19 cellular contexts compared by ENCODE assay signal in the genomic region with DNA sequence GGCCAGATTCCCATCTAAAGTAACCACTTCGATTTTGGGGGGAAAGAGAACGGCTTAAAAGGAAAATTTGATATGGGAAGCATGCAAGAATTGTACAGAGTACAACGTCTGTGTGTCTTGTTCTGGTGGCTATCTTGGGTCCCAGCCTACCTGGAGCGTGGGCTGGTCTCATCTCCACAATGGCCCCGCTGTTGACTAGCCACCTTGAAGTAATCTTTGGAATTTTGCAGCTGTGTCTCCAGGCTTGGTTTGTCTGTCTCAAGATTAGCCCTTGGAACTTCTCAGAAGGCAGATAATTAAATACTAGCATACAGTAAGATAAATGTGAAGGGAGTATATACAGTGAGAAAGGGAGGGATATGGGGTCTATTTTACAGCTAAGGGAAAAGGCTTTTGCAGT. TPM values are rescaled to one million over a fixed set of nuclear protein-coding genes. Genes with fewer than 3 reads are reported as not detected.
A peak's percentile ranks its signal among the peaks of the same experiment; 100 is the strongest.
DNase-seq lines count a peak whose midpoint lies in the region; ATAC-seq, FAIRE-seq and TF ChIP-seq lines count a peak whose summit lies in the region.
"Had no signal": no experiment of that assay in that cellular context is flagged by ENCODE, and none has a peak within 500 bp of the region (broad histone marks: within the 10 kb centered on the region; RNA-seq: fewer than 3 reads in every experiment).

No MANE protein-coding gene starts in this region.

- H3K9me3 Mint-ChIP-seq in activated CD4-positive, alpha-beta T cell treated with anti-CD3 and anti-CD28 coated beads, Interleukin-2, amount 10 ng/mL, durations not matched to agents 24 days and 14 days, result no peaks in the 10 kb centered on the region
- no peaks in the 10 kb centered on the region for H3K9me3 Mint-ChIP-seq in CD8-positive, alpha-beta T cell
- no peaks in the 10 kb centered on the region for H3K9me3 Mint-ChIP-seq in activated T-helper 1 cell treated with anti-CD3 and anti-CD28 coated beads, Interleukin-12 subunit alpha, Interleukin-12 subunit beta, Interleukin-2, Interleukin-4 antibody, amounts not matched to agents 30 ng/mL and 10 ng/mL and 1 ng/mL, durations not matched to agents 14 hours and 24 hours and 36 hours
- no peaks in the 10 kb centered on the region for H3K9me3 Mint-ChIP-seq in naive thymus-derived CD8-positive, alpha-beta T cell

- TF ChIP-seq CTCF in CD8-positive, alpha-beta T cell (IDR thresholded peaks at IDR 0.05), result no peak

- DNase-seq in activated CD4-positive, alpha-beta T cell treated with anti-CD3 and anti-CD28 coated beads, Interleukin-2, amount 10 ng/mL, durations not matched to agents 24 days and 14 days, result no peak
- no peak for DNase-seq in activated CD4-positive, alpha-beta T cell treated with anti-CD3 and anti-CD28 coated beads for 1 hour
- no peak for DNase-seq in CD8-positive, alpha-beta T cell
- DNase-seq in activated T-helper 1 cell treated with anti-CD3 and anti-CD28 coated beads, Interleukin-12 subunit alpha, Interleukin-12 subunit beta, Interleukin-2, Interleukin-4 antibody, amounts not matched to agents 30 ng/mL and 10 ng/mL and 1 ng/mL, durations not matched to agents 14 hours and 24 hours and 36 hours (ENCODE audit: low spot score), result no peak
- DNase-seq in naive thymus-derived CD8-positive, alpha-beta T cell, result no peak
- DNase-seq in NCI-H1417 treated with DMSO at 0.1 percent for 48 hours (lab: John Stamatoyannopoulos, UW) (no peak), small intestine (no peak), GDM1 (lab: John Stamatoyannopoulos, UW) (no peak)
- DNase-seq: ACHN; activated T-cell treated with anti-CD3 and anti-CD28 coated beads for 4 hours; anterior cingulate cortex; mesendoderm; NCI-H187; nucleus accumbens; right cardiac atrium; Right ventricle myocardium superior; stimulated activated CD4-positive, alpha-beta T cell treated with anti-CD3 and anti-CD28 coated beads, Interleukin-1b, Interleukin-23, amount 100 ng/mL, for 48 hours; substantia nigra had no signal

- peak overlapping the region; percentile 22 for H3K4me3 Mint-ChIP-seq in activated CD4-positive, alpha-beta T cell treated with anti-CD3 and anti-CD28 coated beads, Interleukin-2, amount 10 ng/mL, durations not matched to agents 24 days and 14 days
- no peak overlapping the region for H3K4me3 Mint-ChIP-seq in CD8-positive, alpha-beta T cell
- H3K4me3 Mint-ChIP-seq in activated T-helper 1 cell treated with anti-CD3 and anti-CD28 coated beads, Interleukin-12 subunit alpha, Interleukin-12 subunit beta, Interleukin-2, Interleukin-4 antibody, amounts not matched to agents 30 ng/mL and 10 ng/mL and 1 ng/mL, durations not matched to agents 14 hours and 24 hours and 36 hours, result peak overlapping the region; percentile 47
- H3K4me3 Mint-ChIP-seq in naive thymus-derived CD8-positive, alpha-beta T cell, result peak overlapping the region in 9 of 10 donors; percentile 45 to 92 (median 61)

- H3K4me3 ChIP-seq in CD8-positive, alpha-beta T cell (ENCODE audit: low read depth, low read length), result no peak overlapping the region
- no peak overlapping the region for H3K4me3 ChIP-seq in small intestine (ENCODE audit: low read depth in 1 of 2, low read length in 2 of 2)

- H3K4me1 ChIP-seq in CD8-positive, alpha-beta T cell (ENCODE audit: insufficient read depth, low read length), result peaks cover 37% of the 10 kb centered on the region
- H3K4me1 ChIP-seq in small intestine (ENCODE audit: control insufficient read depth in 2 of 2, insufficient read depth in 1 of 2, low read depth in 1 of 2, low read length in 1 of 2), result peaks cover 0 to 4% of the 10 kb centered on the region in 2 donors

- WGBS in small intestine, 3 donors, result 93 to 95% (median 94%) methylated on average over 5 of the region's 5 CpGs

- peaks cover 27% of the 10 kb centered on the region for H3K36me3 Mint-ChIP-seq in activated CD4-positive, alpha-beta T cell treated with anti-CD3 and anti-CD28 coated beads, Interleukin-2, amount 10 ng/mL, durations not matched to agents 24 days and 14 days (ENCODE audit: low read depth)
- peaks cover 22% of the 10 kb centered on the region for H3K36me3 Mint-ChIP-seq in CD8-positive, alpha-beta T cell
- H3K36me3 Mint-ChIP-seq in activated T-helper 1 cell treated with anti-CD3 and anti-CD28 coated beads, Interleukin-12 subunit alpha, Interleukin-12 subunit beta, Interleukin-2, Interleukin-4 antibody, amounts not matched to agents 30 ng/mL and 10 ng/mL and 1 ng/mL, durations not matched to agents 14 hours and 24 hours and 36 hours (ENCODE audit: low read depth), result peaks cover 18% of the 10 kb centered on the region
- peaks cover 0 to 17% (median 4%) of the 10 kb centered on the region in 3 donors for H3K36me3 Mint-ChIP-seq in naive thymus-derived CD8-positive, alpha-beta T cell

- no peak for ATAC-seq in CD8-positive, alpha-beta T cell
- ATAC-seq in naive thymus-derived CD8-positive, alpha-beta T cell, result no peak

- H3K9me3 ChIP-seq in CD8-positive, alpha-beta T cell (ENCODE audit: low read length), result no peaks in the 10 kb centered on the region
- H3K9me3 ChIP-seq in small intestine (ENCODE audit: control insufficient read depth, low read depth), result no peaks in the 10 kb centered on the region
- H3K9me3 ChIP-seq: vagina had no signal

- no peak for FAIRE-seq in small intestine (lab: Jason Lieb, UNC)

- intact Hi-C loops in activated CD4-positive, alpha-beta T cell treated with anti-CD3 and anti-CD28 coated beads, Interleukin-2, amount 10 ng/mL, durations not matched to agents 24 days and 14 days (cut with micrococcal nuclease), result loop anchor here (5.0 kb wide), 2 partner anchors 225 to 270 kb away; a partner anchor contains a TSS
- intact Hi-C loops in CD8-positive, alpha-beta T cell (cut with DNase I, micrococcal nuclease), result loop anchor here (2.0 to 10.0 kb wide), 13 partner anchors 185 to 1580 kb away; a partner anchor contains a TSS
- intact Hi-C loops in activated T-helper 1 cell treated with anti-CD3 and anti-CD28 coated beads, Interleukin-12 subunit alpha, Interleukin-12 subunit beta, Interleukin-2, Interleukin-4 antibody, amounts not matched to agents 30 ng/mL and 10 ng/mL and 1 ng/mL, durations not matched to agents 14 hours and 24 hours and 36 hours (cut with micrococcal nuclease), result loop anchor here (5.0 to 10.0 kb wide), 6 partner anchors 55 to 1580 kb away; a partner anchor contains a TSS

- H3K4me1 Mint-ChIP-seq in activated CD4-positive, alpha-beta T cell treated with anti-CD3 and anti-CD28 coated beads, Interleukin-2, amount 10 ng/mL, durations not matched to agents 24 days and 14 days, result peaks cover 39% of the 10 kb centered on the region
- H3K4me1 Mint-ChIP-seq in CD8-positive, alpha-beta T cell (ENCODE audit: low read depth), result peaks cover 37% of the 10 kb centered on the region
- peaks cover 47% of the 10 kb centered on the region for H3K4me1 Mint-ChIP-seq in activated T-helper 1 cell treated with anti-CD3 and anti-CD28 coated beads, Interleukin-12 subunit alpha, Interleukin-12 subunit beta, Interleukin-2, Interleukin-4 antibody, amounts not matched to agents 30 ng/mL and 10 ng/mL and 1 ng/mL, durations not matched to agents 14 hours and 24 hours and 36 hours (ENCODE audit: low read depth)
- peaks cover 15 to 52% (median 45%) of the 10 kb centered on the region in 4 donors for H3K4me1 Mint-ChIP-seq in naive thymus-derived CD8-positive, alpha-beta T cell

- no peaks in the 10 kb centered on the region for H3K27me3 ChIP-seq in CD8-positive, alpha-beta T cell (ENCODE audit: insufficient read depth, low read length)
- no peaks in the 10 kb centered on the region for H3K27me3 ChIP-seq in small intestine (ENCODE audit: control insufficient read depth in 2 of 2, insufficient read depth in 2 of 2, low read length in 2 of 2)
- H3K27me3 ChIP-seq: vagina had no signal

- no peak overlapping the region for H3K27ac Mint-ChIP-seq in activated CD4-positive, alpha-beta T cell treated with anti-CD3 and anti-CD28 coated beads, Interleukin-2, amount 10 ng/mL, durations not matched to agents 24 days and 14 days
- H3K27ac Mint-ChIP-seq in CD8-positive, alpha-beta T cell, result peak overlapping the region; percentile 4
- H3K27ac Mint-ChIP-seq in activated T-helper 1 cell treated with anti-CD3 and anti-CD28 coated beads, Interleukin-12 subunit alpha, Interleukin-12 subunit beta, Interleukin-2, Interleukin-4 antibody, amounts not matched to agents 30 ng/mL and 10 ng/mL and 1 ng/mL, durations not matched to agents 14 hours and 24 hours and 36 hours, result no peak overlapping the region
- H3K27ac Mint-ChIP-seq in naive thymus-derived CD8-positive, alpha-beta T cell, result peak overlapping the region in 3 of 10 donors; percentile 7 to 50 (median 11)

- CTCF ChIA-PET in CD8-positive, alpha-beta T cell (lab: Charles Lee), result no interaction called here

- H3K27ac ChIP-seq in CD8-positive, alpha-beta T cell (ENCODE audit: low read depth, low read length), result no peak overlapping the region
- no peak overlapping the region for H3K27ac ChIP-seq in small intestine (ENCODE audit: low read depth in 1 of 2, low read length in 1 of 2)
- H3K27ac ChIP-seq: vagina had no signal

- peaks cover 5% of the 10 kb centered on the region for H3K36me3 ChIP-seq in CD8-positive, alpha-beta T cell (ENCODE audit: insufficient read depth, low read length)
- peaks cover 0 to 3% of the 10 kb centered on the region in 2 donors for H3K36me3 ChIP-seq in small intestine (ENCODE audit: control insufficient read depth in 2 of 2, insufficient read depth in 2 of 2, low read length in 2 of 2)

- POLR2A ChIA-PET in CD8-positive, alpha-beta T cell (lab: Charles Lee), result interaction anchor here (1.3 to 2.1 kb wide), 2 partner anchors 57 to 336 kb away, joined by 3 to 10 read pairs; no protein-coding TSS in a partner anchor
- POLR2A ChIA-PET in naive thymus-derived CD8-positive, alpha-beta T cell (lab: Charles Lee), result interaction anchor here (1.2 to 5.0 kb wide), 4 partner anchors 37 to 554 kb away, joined by 3 to 51 read pairs (median 4); a partner anchor contains a TSS

- H3K27me3 Mint-ChIP-seq in activated CD4-positive, alpha-beta T cell treated with anti-CD3 and anti-CD28 coated beads, Interleukin-2, amount 10 ng/mL, durations not matched to agents 24 days and 14 days, result no peaks in the 10 kb centered on the region
- H3K27me3 Mint-ChIP-seq in CD8-positive, alpha-beta T cell (ENCODE audit: low read depth), result no peaks in the 10 kb centered on the region
- no peaks in the 10 kb centered on the region for H3K27me3 Mint-ChIP-seq in activated T-helper 1 cell treated with anti-CD3 and anti-CD28 coated beads, Interleukin-12 subunit alpha, Interleukin-12 subunit beta, Interleukin-2, Interleukin-4 antibody, amounts not matched to agents 30 ng/mL and 10 ng/mL and 1 ng/mL, durations not matched to agents 14 hours and 24 hours and 36 hours (ENCODE audit: insufficient read depth)
- H3K27me3 Mint-ChIP-seq in naive thymus-derived CD8-positive, alpha-beta T cell, result no peaks in the 10 kb centered on the region

RNA-seq across cellular contexts. Expression of a gene that starts 1.3 kb away (rescaled TPM):
- total RNA-seq in activated CD4-positive, alpha-beta T cell treated with anti-CD3 and anti-CD28 coated beads, Interleukin-2, amount 10 ng/mL, durations not matched to agents 24 days and 14 days, result 34.8 and 36.7 TPM in 2 replicates
- total RNA-seq in CD8-positive, alpha-beta T cell, result 10 to 100 TPM; 38.8 to 40.6 TPM
- 40.5 and 42.3 TPM in 2 replicates for total RNA-seq in activated T-helper 1 cell treated with anti-CD3 and anti-CD28 coated beads, Interleukin-12 subunit alpha, Interleukin-12 subunit beta, Interleukin-2, Interleukin-4 antibody, amounts not matched to agents 30 ng/mL and 10 ng/mL and 1 ng/mL, durations not matched to agents 14 hours and 24 hours and 36 hours
- total RNA-seq in naive thymus-derived CD8-positive, alpha-beta T cell, result 10 to 100 TPM; 87.0 to 96.5 TPM
- 10 to 100 TPM in 1 of 3 donors, 1 to 10 TPM in 2; 4.2 to 10.5 (median 6.7) TPM for polyA plus RNA-seq in naive thymus-derived CD8-positive, alpha-beta T cell
- polyA plus RNA-seq in small intestine, result 10 to 100 TPM; 17.3 to 19.0 (median 17.5) TPM

RNA-seq across cellular contexts. Expression of a gene that starts 37.0 kb away (rescaled TPM):
- total RNA-seq in activated CD4-positive, alpha-beta T cell treated with anti-CD3 and anti-CD28 coated beads, Interleukin-2, amount 10 ng/mL, durations not matched to agents 24 days and 14 days, result 43.5 and 44.2 TPM in 2 replicates
- 1 to 10 TPM; 1.2 to 1.3 TPM for total RNA-seq in CD8-positive, alpha-beta T cell
- total RNA-seq in activated T-helper 1 cell treated with anti-CD3 and anti-CD28 coated beads, Interleukin-12 subunit alpha, Interleukin-12 subunit beta, Interleukin-2, Interleukin-4 antibody, amounts not matched to agents 30 ng/mL and 10 ng/mL and 1 ng/mL, durations not matched to agents 14 hours and 24 hours and 36 hours, result 39.6 and 40.3 TPM in 2 replicates
- 1 to 10 TPM; 1.0 to 1.2 TPM for total RNA-seq in naive thymus-derived CD8-positive, alpha-beta T cell
- polyA plus RNA-seq in naive thymus-derived CD8-positive, alpha-beta T cell, result under 1 TPM in 1 of 3 donors, not detected in 2; 0.18 TPM
- 1 to 10 TPM in 2 of 3 donors, under 1 TPM in 1; 0.22 to 5.3 (median 1.4) TPM for polyA plus RNA-seq in small intestine

RNA-seq across cellular contexts. Expression of a gene that starts 37.1 kb away (rescaled TPM):
- 106 and 108 TPM in 2 replicates for total RNA-seq in activated CD4-positive, alpha-beta T cell treated with anti-CD3 and anti-CD28 coated beads, Interleukin-2, amount 10 ng/mL, durations not matched to agents 24 days and 14 days
- 10 to 100 TPM; 52.2 to 62.0 TPM for total RNA-seq in CD8-positive, alpha-beta T cell
- total RNA-seq in activated T-helper 1 cell treated with anti-CD3 and anti-CD28 coated beads, Interleukin-12 subunit alpha, Interleukin-12 subunit beta, Interleukin-2, Interleukin-4 antibody, amounts not matched to agents 30 ng/mL and 10 ng/mL and 1 ng/mL, durations not matched to agents 14 hours and 24 hours and 36 hours, result 103 and 105 TPM in 2 replicates
- 10 to 100 TPM; 78.3 to 89.1 TPM for total RNA-seq in naive thymus-derived CD8-positive, alpha-beta T cell
- polyA plus RNA-seq in naive thymus-derived CD8-positive, alpha-beta T cell, result 10 to 100 TPM; 31.2 to 36.5 (median 35.5) TPM
- 10 to 100 TPM; 11.6 to 29.9 (median 18.9) TPM for polyA plus RNA-seq in small intestine

Comparison
In these comparisons a context has a peak if more than half of its experiments do, and no peak if none do; other contexts are left out.
1. RNA of a gene that starts 37.0 kb away (total RNA-seq): 43.5 to 44.2 TPM in activated CD4-positive, alpha-beta T cell treated with anti-CD3 and anti-CD28 coated beads, Interleukin-2, amount 10 ng/mL, durations not matched to agents 24 days and 14 days and 39.6 to 40.3 TPM in activated T-helper 1 cell treated with anti-CD3 and anti-CD28 coated beads, Interleukin-12 subunit alpha, Interleukin-12 subunit beta, Interleukin-2, Interleukin-4 antibody, amounts not matched to agents 30 ng/mL and 10 ng/mL and 1 ng/mL, durations not matched to agents 14 hours and 24 hours and 36 hours; 1.2 to 1.3 TPM in CD8-positive, alpha-beta T cell and 1.0 to 1.2 TPM in naive thymus-derived CD8-positive, alpha-beta T cell; every median in the first group is over 10 times any median in the second.